In genomic region chr11:47407746-47408590, GRCh38 we compare ENCODE assay signal across 8 cellular contexts. TPM values are rescaled to one million over a fixed set of nuclear protein-coding genes. Genes with fewer than 3 reads are reported as not detected.
DNase-seq lines count a peak whose midpoint lies in the region; ATAC-seq and TF ChIP-seq lines count a peak whose summit lies in the region.

SLC39A13 (plus strand) TSS chr11:47408590; CDS start chr11:47410095, 1,505 bp downstream.

- H2AFZ ChIP-seq in OCI-LY1 (ENCODE audit: low read length), result no peak within 1 kb of the TSS

- H3K9me3 ChIP-seq in HUES64 (ENCODE audit: insufficient read depth, low read depth, low read length) (no peaks in the 10 kb centered on the region), OCI-LY1 (ENCODE audit: low read length) (no peaks in the 10 kb centered on the region)

- ATAC-seq in GM21515 (IDR thresholded peaks at IDR 0.05; ENCODE audit: unreplicated experiment), result peak; percentile 78

- H3K4me2 ChIP-seq in OCI-LY1 (ENCODE audit: low read length), result peak within 1 kb of the TSS; percentile 99

- WGBS in HUES64, result 2% methylated on average over 70 of the region's 70 CpGs

- H3K36me3 ChIP-seq in HUES64 (ENCODE audit: insufficient read depth, low read length) (peaks cover 6% of the 10 kb centered on the region; the same call in 1 of the 2 replicates), OCI-LY1 (ENCODE audit: insufficient read depth, low read length) (no peaks in the 10 kb centered on the region)

- H3F3A ChIP-seq in OCI-LY1 (ENCODE audit: insufficient read depth, low read length), result 0 out of 2 replicates have a peak, but pooled peaks cover 2% of the 10 kb centered on the region

- in situ Hi-C loops in endometrial microvascular endothelial cells (cut with HindIII; ENCODE audit: inconsistent ontology term, low pct_unique_long_range_greater_than_20kb, low sequenced_read_pairs), result no loop called here

- no peaks in the 10 kb centered on the region for H3K79me2 ChIP-seq in OCI-LY1 (ENCODE audit: insufficient read depth, low read length)

- H3K9ac ChIP-seq in HUES64 (ENCODE audit: low read depth, low read length) (peak within 1 kb of the TSS; percentile 77), OCI-LY1 (ENCODE audit: low read length) (peak within 1 kb of the TSS; percentile 86)

- peaks cover 10% of the 10 kb centered on the region for H3K4me1 ChIP-seq in HUES64 (ENCODE audit: insufficient read depth, low read length)
- peaks cover 45% of the 10 kb centered on the region for H3K4me1 ChIP-seq in OCI-LY1 (ENCODE audit: insufficient read depth, low read length, severe bottlenecking)

- peak within 1 kb of the TSS; percentile 91 for H3K27ac ChIP-seq in HUES64 (ENCODE audit: low read depth, low read length)
- peak within 1 kb of the TSS; percentile 93 for H3K27ac ChIP-seq in OCI-LY1 (ENCODE audit: low read depth, low read length, poor library complexity, severe bottlenecking)

- no peaks in the 10 kb centered on the region for H4K20me1 ChIP-seq in OCI-LY1 (ENCODE audit: insufficient read depth, low read length)

- peak; percentile 91 for TF ChIP-seq CTCF in OCI-LY1 (IDR thresholded peaks at IDR 0.05; ENCODE audit: low read length)

- peak; percentile 95 for DNase-seq in DMS 273 (lab: John Stamatoyannopoulos, UW; ENCODE audit: unreplicated experiment)
- peak; percentile 92 for DNase-seq in activated CD8-positive, alpha-beta memory T cell treated with anti-CD3 and anti-CD28 coated beads, Interleukin-2, amount 50 U/mL, for 4 hours
- DNase-seq in midbrain (lab: John Stamatoyannopoulos, UW), result peak; percentile 94
- peak; percentile 88 to 89 for DNase-seq in stimulated activated CD8-positive, alpha-beta memory T cell treated with anti-CD3 and anti-CD28 coated beads, Interleukin-15, amount 100 ng/mL, for 48 hours (ENCODE audit: low read depth in 2 of 2)

- H3K4me3 ChIP-seq in HUES64 (ENCODE audit: low read length) (peak within 1 kb of the TSS; percentile 83), OCI-LY1 (ENCODE audit: low read depth, low read length, poor library complexity, severe bottlenecking) (peak within 1 kb of the TSS; percentile 77)

- H3K27me3 ChIP-seq in HUES64 (ENCODE audit: insufficient read depth, low read length), result no peaks in the 10 kb centered on the region
- no peaks in the 10 kb centered on the region for H3K27me3 ChIP-seq in OCI-LY1 (ENCODE audit: insufficient read depth, low read length)

- H3K9me2 ChIP-seq in OCI-LY1 (ENCODE audit: low read depth, low read length), result no peaks in the 10 kb centered on the region

RNA-seq across cellular contexts. Expression of gene SLC39A13, which starts in this region (rescaled TPM):
- 16.8 TPM for polyA plus RNA-seq in HUES64 (2013, experiment 1 of 2)
- 20.1 TPM for polyA plus RNA-seq in HUES64 (2013, experiment 2 of 2)
- 133 TPM for total RNA-seq in endometrial microvascular endothelial cells (ENCODE audit: inconsistent ontology term)

Comparison
In these comparisons a context has a peak if more than half of its experiments do, and no peak if none do; other contexts are left out.
1. Peak in every context shown above with its lines: DNase-seq, ATAC-seq, H3K4me3 ChIP-seq and H3K27ac ChIP-seq.